1 cellular context compared by ENCODE assay signal in genomic region chr4:40367451-40367850, GRCh38.
TF ChIP-seq lines count a peak whose summit lies in the region.

No MANE protein-coding gene starts in this region.

TF ChIP-seq in liver, 16 proteins besides CTCF, POLR2A, EP300 and RAD21 (continued from another document):
- TF ChIP-seq, protein P1, sequence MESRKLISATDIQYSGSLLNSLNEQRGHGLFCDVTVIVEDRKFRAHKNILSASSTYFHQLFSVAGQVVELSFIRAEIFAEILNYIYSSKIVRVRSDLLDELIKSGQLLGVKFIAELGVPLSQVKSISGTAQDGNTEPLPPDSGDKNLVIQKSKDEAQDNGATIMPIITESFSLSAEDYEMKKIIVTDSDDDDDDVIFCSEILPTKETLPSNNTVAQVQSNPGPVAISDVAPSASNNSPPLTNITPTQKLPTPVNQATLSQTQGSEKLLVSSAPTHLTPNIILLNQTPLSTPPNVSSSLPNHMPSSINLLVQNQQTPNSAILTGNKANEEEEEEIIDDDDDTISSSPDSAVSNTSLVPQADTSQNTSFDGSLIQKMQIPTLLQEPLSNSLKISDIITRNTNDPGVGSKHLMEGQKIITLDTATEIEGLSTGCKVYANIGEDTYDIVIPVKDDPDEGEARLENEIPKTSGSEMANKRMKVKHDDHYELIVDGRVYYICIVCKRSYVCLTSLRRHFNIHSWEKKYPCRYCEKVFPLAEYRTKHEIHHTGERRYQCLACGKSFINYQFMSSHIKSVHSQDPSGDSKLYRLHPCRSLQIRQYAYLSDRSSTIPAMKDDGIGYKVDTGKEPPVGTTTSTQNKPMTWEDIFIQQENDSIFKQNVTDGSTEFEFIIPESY (IDR thresholded peaks at IDR 0.05) = no peak
- no peak for TF ChIP-seq NR2F2 (IDR thresholded peaks at IDR 0.05)
